ENCODE assay signal across 15 cellular contexts in genomic region chr5:98110270-98110669, GRCh38.
DNase-seq lines count a peak whose midpoint lies in the region; ATAC-seq and TF ChIP-seq lines count a peak whose summit lies in the region.
"Had no signal": no experiment of that assay in that cellular context is flagged by ENCODE, and none has a peak within 500 bp of the region (broad histone marks: within the 10 kb centered on the region; RNA-seq: fewer than 3 reads in every experiment).

No MANE protein-coding gene starts in this region.

- no peaks in the 10 kb centered on the region for H3K4me1 ChIP-seq in gastroesophageal sphincter

- ATAC-seq in GM18868 (IDR thresholded peaks at IDR 0.05; ENCODE audit: unreplicated experiment): no peak
- no peak for ATAC-seq in GM19328 (IDR thresholded peaks at IDR 0.05; ENCODE audit: unreplicated experiment)
- no peak for ATAC-seq in gastroesophageal sphincter
- ATAC-seq: Right ventricle myocardium inferior had no signal

- H3K4me3 ChIP-seq in epithelial cell of esophagus (ENCODE audit: low read length) (no peak overlapping the region), skeletal muscle cell (ENCODE audit: low read depth, low read length) (no peak overlapping the region), gastroesophageal sphincter (no peak overlapping the region)

- TF ChIP-seq CTCF in RWPE1 (conservative IDR thresholded peaks at IDR 0.05; ENCODE audit: low read depth) (no peak), epithelial cell of esophagus (IDR thresholded peaks at IDR 0.05; ENCODE audit: insufficient read depth, low read depth, low read length, missing control alignments) (no peak), gastroesophageal sphincter (IDR thresholded peaks at IDR 0.05) (no peak)

- TF ChIP-seq POLR2A in gastroesophageal sphincter (IDR thresholded peaks at IDR 0.05): no peak

- no peaks in the 10 kb centered on the region for H3K36me3 ChIP-seq in gastroesophageal sphincter
- H3K36me3 ChIP-seq: neutrophil had no signal

- WGBS in gastroesophageal sphincter (ENCODE audit: low coverage in 1 of 2), 2 donors: 15 to 29% methylated on average over 4 of the region's 4 CpGs

- H3K27me3 ChIP-seq in gastroesophageal sphincter: no peaks in the 10 kb centered on the region
- H3K27me3 ChIP-seq: neutrophil had no signal

- H3K9me3 ChIP-seq in gastroesophageal sphincter: peaks cover 0 to 10% (median 0%) of the 10 kb centered on the region in 3 donors
- H3K9me3 ChIP-seq: neutrophil had no signal

- POLR2A ChIA-PET in RWPE1 (lab: Yijun Ruan, JAX; ENCODE audit: low non-redundant PET): no interaction called here

- DNase-seq in GM04504 (ENCODE audit: low read depth) (peak; percentile 67), RWPE1 (ENCODE audit: low spot score) (peak; percentile 83), epithelial cell of esophagus (ENCODE audit: low read depth) (peak; percentile 93), skeletal muscle cell (ENCODE audit: low read depth) (peak; percentile 81), H4 (ENCODE audit: low spot score) (no peak)
- DNase-seq: activated effector memory CD4-positive, alpha-beta T cell treated with anti-CD3 and anti-CD28 coated beads, Interleukin-2, amount 50 U/mL, for 16 hours; Calu3; mesendoderm; NCI-H1436 treated with DMSO at 0.1 percent for 48 hours; NCI-H510A treated with DMSO at 0.1 percent for 48 hours had no signal

- no peak for TF ChIP-seq EP300 in gastroesophageal sphincter (IDR thresholded peaks at IDR 0.05)

- H3K27ac ChIP-seq in RWPE1: no peak overlapping the region
- H3K27ac ChIP-seq in gastroesophageal sphincter: no peak overlapping the region
- H3K27ac ChIP-seq: neutrophil had no signal

- CTCF ChIA-PET in RWPE1 (lab: Yijun Ruan, JAX): no interaction called here
